Comparison of ENCODE assay signal across 12 cellular contexts in the genomic region with DNA sequence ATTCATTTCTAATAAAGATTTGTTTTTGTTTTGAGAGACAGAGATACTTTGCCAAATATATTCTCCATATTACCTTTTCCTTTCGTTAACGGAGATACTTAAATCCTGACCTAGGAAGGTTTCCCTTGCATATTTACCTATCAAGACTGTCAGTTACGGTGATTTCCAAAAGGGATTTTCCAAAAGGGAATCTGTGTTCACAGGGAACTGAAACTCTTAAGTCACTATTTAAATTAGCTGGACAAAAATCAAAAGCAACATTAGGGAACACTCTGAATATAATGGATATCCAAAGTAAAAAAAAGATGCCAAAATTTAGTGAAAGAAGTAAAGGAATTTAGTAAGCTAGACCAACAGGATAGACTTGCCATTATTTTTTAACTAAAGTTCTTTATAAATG. TPM values are rescaled to one million over a fixed set of nuclear protein-coding genes. Genes with fewer than 3 reads are reported as not detected.
A peak's percentile ranks its signal among the peaks of the same experiment; 100 is the strongest.
DNase-seq lines count a peak whose midpoint lies in the region; ATAC-seq and TF ChIP-seq lines count a peak whose summit lies in the region.
"Had no signal": no experiment of that assay in that cellular context is flagged by ENCODE, and none has a peak within 500 bp of the region (broad histone marks: within the 10 kb centered on the region; RNA-seq: fewer than 3 reads in every experiment).

No MANE protein-coding gene starts in this region.

- H3K4me1 Mint-ChIP-seq in endothelial cell (ENCODE audit: unreplicated experiment), result peaks cover 31% of the 10 kb centered on the region

- no peaks in the 10 kb centered on the region for H3K9me3 ChIP-seq in DND-41 (ENCODE audit: insufficient read depth, low read length, severe bottlenecking)
- H3K9me3 ChIP-seq in SJSA1 (replicated peaks), result no peaks in the 10 kb centered on the region
- no peaks in the 10 kb centered on the region for H3K9me3 ChIP-seq in sigmoid colon

- H3K36me3 Mint-ChIP-seq in endothelial cell (ENCODE audit: low read depth, unreplicated experiment), result no peaks in the 10 kb centered on the region

- intact Hi-C loops in sigmoid colon (cut with DNase I), result no loop called here

- no peak overlapping the region for H3K9ac ChIP-seq in DND-41 (ENCODE audit: low read depth, low read length)

- 0 out of 2 replicates have a peak, but pooled peaks cover 3% of the 10 kb centered on the region for H4K20me1 ChIP-seq in DND-41 (ENCODE audit: insufficient read depth, low read length)

- H3K27ac ChIP-seq in DND-41 (ENCODE audit: low read length) (no peak overlapping the region), SJSA1 (peak overlapping the region; percentile 75; the same call in 1 of the 2 replicates), sigmoid colon (peak overlapping the region in 3 of 4 donors; percentile 97 to 99 (median 97))

- DNase-seq in DND-41 (no peak), SJSA1 (ENCODE audit: low read depth in 1 of 2, low spot score in 2 of 2) (no peak), fibroblast of the aortic adventitia (ENCODE audit: low read depth) (no peak), sigmoid colon (no peak), nucleus accumbens (lab: John Stamatoyannopoulos, UW) (no peak), endothelial cell (ENCODE audit: low spot score) (no peak), T1000 (lab: John Stamatoyannopoulos, UW) (no peak), NOMO-1 treated with dmso at 0.1 percent for 144 hours (lab: John Stamatoyannopoulos, UW; ENCODE audit: unreplicated experiment) (no peak)
- DNase-seq: amniotic stem cell, GDM1, hippocampal formation, posterior cingulate gyrus had no signal

- H3K4me3 Mint-ChIP-seq in endothelial cell (ENCODE audit: unreplicated experiment), result no peak overlapping the region

- H3K27me3 ChIP-seq in DND-41 (ENCODE audit: insufficient read depth, low read length, poor library complexity) (no peaks in the 10 kb centered on the region), SJSA1 (replicated peaks) (no peaks in the 10 kb centered on the region), sigmoid colon (no peaks in the 10 kb centered on the region)

- H3K36me3 ChIP-seq in DND-41 (ENCODE audit: insufficient read depth, low read length) (peaks cover 19% of the 10 kb centered on the region), SJSA1 (peaks cover 53% of the 10 kb centered on the region), sigmoid colon (peaks cover 0 to 9% (median 2%) of the 10 kb centered on the region in 4 donors)

- TF ChIP-seq EP300 in sigmoid colon (IDR thresholded peaks at IDR 0.05), result no peak

- WGBS in sigmoid colon, 2 donors, result 14 to 61% methylated on average over 3 of the region's 3 CpGs

- TF ChIP-seq CTCF in DND-41 (IDR thresholded peaks at IDR 0.05; ENCODE audit: borderline replicate concordance, extremely low read depth, low read length, poor library complexity, severe bottlenecking) (no peak), fibroblast of the aortic adventitia (IDR thresholded peaks at IDR 0.05; ENCODE audit: insufficient read depth, low read length) (no peak), sigmoid colon (IDR thresholded peaks at IDR 0.05) (no peak), endothelial cell (IDR thresholded peaks at IDR 0.05; ENCODE audit: unreplicated experiment) (no peak)

- H3K27ac Mint-ChIP-seq in endothelial cell (ENCODE audit: unreplicated experiment), result no peak overlapping the region

- H3K79me2 ChIP-seq in DND-41 (ENCODE audit: insufficient read depth, low read length), result peaks cover 68% of the 10 kb centered on the region

- peaks cover 35% of the 10 kb centered on the region for H3K4me1 ChIP-seq in DND-41 (ENCODE audit: insufficient read depth, low read length)
- peaks cover 40% of the 10 kb centered on the region for H3K4me1 ChIP-seq in SJSA1 (replicated peaks)
- H3K4me1 ChIP-seq in sigmoid colon, result peaks cover 0 to 74% (median 50%) of the 10 kb centered on the region in 4 donors

- no peaks in the 10 kb centered on the region for H3K9me3 Mint-ChIP-seq in endothelial cell (ENCODE audit: unreplicated experiment)

- no peak for ATAC-seq in DND-41 (ENCODE audit: insufficient read depth, low read depth)

- H3K4me3 ChIP-seq in DND-41 (ENCODE audit: low read depth in 1 of 2, low read length in 2 of 2) (no peak overlapping the region), SJSA1 (no peak overlapping the region), fibroblast of the aortic adventitia (ENCODE audit: low read depth, low read length) (peak overlapping the region; percentile 92), sigmoid colon (no peak overlapping the region)

- H2AFZ ChIP-seq in DND-41 (ENCODE audit: low read depth, low read length), result no peak overlapping the region

- peak overlapping the region; percentile 83; the same call in 1 of the 2 replicates for H3K4me2 ChIP-seq in DND-41 (ENCODE audit: insufficient read depth, low read length)

- no peak for TF ChIP-seq POLR2A in sigmoid colon (IDR thresholded peaks at IDR 0.05)

- H3K27me3 Mint-ChIP-seq in endothelial cell (ENCODE audit: unreplicated experiment), result no peaks in the 10 kb centered on the region

RNA-seq across cellular contexts. Expression of a gene that starts 0.6 kb away (rescaled TPM):
- total RNA-seq in SJSA1 (2014; rRNA removed; shearing (Covaris generic)), result 60.6 and 67.5 TPM in 2 replicates
- total RNA-seq in fibroblast of the aortic adventitia (ENCODE audit: low replicate concordance) (46.8 and 144 TPM in 2 replicates), sigmoid colon (10 to 100 TPM; 49.4 to 66.7 (median 55.9) TPM), endothelial cell (ENCODE audit: unreplicated experiment) (40.0 TPM)
- 10 to 100 TPM; 47.2 to 91.8 (median 61.9) TPM for polyA plus RNA-seq in sigmoid colon
